Comparison of ENCODE assay signal across 24 cellular contexts in the genomic region with DNA sequence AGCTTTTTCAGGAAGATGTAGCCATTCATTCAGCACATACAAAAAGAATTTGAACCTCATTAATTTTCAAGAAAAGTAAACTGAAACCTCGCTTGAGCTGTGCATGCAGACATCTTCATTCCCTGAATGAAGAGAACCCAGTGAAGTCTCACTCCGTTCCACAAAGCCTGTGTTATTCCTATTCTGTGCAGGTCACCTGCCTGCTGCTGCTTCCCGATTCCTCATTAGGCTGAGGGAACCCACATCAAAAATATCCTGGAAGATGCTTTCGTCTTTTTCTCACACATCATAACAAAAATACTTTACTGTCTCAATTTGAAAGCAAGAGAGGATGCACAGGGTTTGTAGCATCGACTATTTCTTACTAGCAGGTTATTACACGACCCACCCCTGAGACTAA. TPM values are rescaled to one million over a fixed set of nuclear protein-coding genes. Genes with fewer than 3 reads are reported as not detected.
DNase-seq lines count a peak whose midpoint lies in the region; ATAC-seq and TF ChIP-seq lines count a peak whose summit lies in the region.
"Had no signal": no experiment of that assay in that cellular context is flagged by ENCODE, and none has a peak within 500 bp of the region (broad histone marks: within the 10 kb centered on the region; RNA-seq: fewer than 3 reads in every experiment).

No MANE protein-coding gene starts in this region.

- whole genome bisulfite sequencing in smooth muscle cell (ENCODE audit: low lambda C conversion rate): 75% methylated on average over 6 of the region's 6 CpGs

- H3K9me3 ChIP-seq in neural cell (ENCODE audit: low read length) (no peaks in the 10 kb centered on the region), smooth muscle cell (replicated peaks; ENCODE audit: low read depth) (no peaks in the 10 kb centered on the region), colonic mucosa (no peaks in the 10 kb centered on the region)
- H3K9me3 ChIP-seq: left lung, suprapubic skin, uterus had no signal

- no peak for TF ChIP-seq RAD21 in neural cell (conservative IDR thresholded peaks at IDR 0.05)

- peak overlapping the region; percentile 95 for H3K4me3 ChIP-seq in neural cell (ENCODE audit: low read length)
- no peak overlapping the region for H3K4me3 ChIP-seq in smooth muscle cell
- H3K4me3 ChIP-seq in colonic mucosa: no peak overlapping the region
- H3K4me3 ChIP-seq: left lung, suprapubic skin, uterus had no signal

- no peaks in the 10 kb centered on the region for H3K36me3 ChIP-seq in neural cell (ENCODE audit: insufficient read depth, low read length)
- H3K36me3 ChIP-seq in smooth muscle cell (ENCODE audit: low read depth): no peaks in the 10 kb centered on the region
- no peaks in the 10 kb centered on the region for H3K36me3 ChIP-seq in colonic mucosa
- H3K36me3 ChIP-seq: left lung, suprapubic skin, uterus had no signal

- H3K27ac ChIP-seq in neural cell (ENCODE audit: low read length): peak overlapping the region; percentile 93
- no peak overlapping the region for H3K27ac ChIP-seq in smooth muscle cell (ENCODE audit: low read depth)
- no peak overlapping the region for H3K27ac ChIP-seq in colonic mucosa
- H3K27ac ChIP-seq: left lung, suprapubic skin, uterus had no signal

- CTCF ChIA-PET in activated CD8-positive, alpha-beta T cell treated with anti-CD3 and anti-CD28 coated beads for 36 hours (lab: Charles Lee): no interaction called here

- TF ChIP-seq EP300 in neural cell (conservative IDR thresholded peaks at IDR 0.05; ENCODE audit: poor library complexity, severe bottlenecking): no peak

- H3F3A ChIP-seq in neural cell (ENCODE audit: insufficient read depth, low read length, poor library complexity, severe bottlenecking) (peaks cover 9% of the 10 kb centered on the region), smooth muscle cell (ENCODE audit: low read depth) (no peaks in the 10 kb centered on the region)

- H3K4me3 Mint-ChIP-seq in activated T-helper 17 cell treated with anti-CD3 and anti-CD28 coated beads, Interleukin-2, amount 50 U/mL, for 72 hours: peak overlapping the region; percentile 76
- H3K4me3 Mint-ChIP-seq in activated CD8-positive, alpha-beta T cell treated with anti-CD3 and anti-CD28 coated beads for 36 hours: no peak overlapping the region

- H3K4me1 Mint-ChIP-seq in activated T-helper 17 cell treated with anti-CD3 and anti-CD28 coated beads, Interleukin-2, amount 50 U/mL, for 72 hours: no peaks in the 10 kb centered on the region
- peaks cover 10% of the 10 kb centered on the region for H3K4me1 Mint-ChIP-seq in activated CD8-positive, alpha-beta T cell treated with anti-CD3 and anti-CD28 coated beads for 36 hours (ENCODE audit: low read depth)

- peak overlapping the region; percentile 10 for H3K4me2 ChIP-seq in neural cell (ENCODE audit: low read length)
- no peak overlapping the region for H3K4me2 ChIP-seq in smooth muscle cell

- H3K9me3 Mint-ChIP-seq in activated T-helper 17 cell treated with anti-CD3 and anti-CD28 coated beads, Interleukin-2, amount 50 U/mL, for 72 hours: no peaks in the 10 kb centered on the region
- H3K9me3 Mint-ChIP-seq in activated CD8-positive, alpha-beta T cell treated with anti-CD3 and anti-CD28 coated beads for 36 hours: no peaks in the 10 kb centered on the region
- H3K9me3 Mint-ChIP-seq: activated naive CD4-positive, alpha-beta T cell treated with anti-CD3 and anti-CD28 coated beads, Interleukin-2, amount 10 ng/mL, durations not matched to agents 7 days and 5 days had no signal

- H3K9ac ChIP-seq in neural cell (ENCODE audit: low read length) (no peak overlapping the region), smooth muscle cell (ENCODE audit: low read depth) (no peak overlapping the region), colonic mucosa (ENCODE audit: low read depth in 2 of 2, low read length in 2 of 2) (no peak overlapping the region)

- no peak for ATAC-seq in activated T-helper 17 cell treated with anti-CD3 and anti-CD28 coated beads, Interleukin-2, amount 50 U/mL, for 72 hours (replicated peaks)
- no peak for ATAC-seq in activated CD8-positive, alpha-beta T cell treated with anti-CD3 and anti-CD28 coated beads for 36 hours

- H3K27ac Mint-ChIP-seq in activated T-helper 17 cell treated with anti-CD3 and anti-CD28 coated beads, Interleukin-2, amount 50 U/mL, for 72 hours: no peak overlapping the region
- H3K27ac Mint-ChIP-seq in activated CD8-positive, alpha-beta T cell treated with anti-CD3 and anti-CD28 coated beads for 36 hours: no peak overlapping the region
- H3K27ac Mint-ChIP-seq: activated naive CD4-positive, alpha-beta T cell treated with anti-CD3 and anti-CD28 coated beads, Interleukin-2, amount 10 ng/mL, durations not matched to agents 7 days and 5 days; CD14-positive monocyte; immature natural killer cell had no signal

- TF ChIP-seq CTCF in neural cell (IDR thresholded peaks at IDR 0.05; ENCODE audit: poor library complexity, severe bottlenecking) (no peak), smooth muscle cell (IDR thresholded peaks at IDR 0.05; ENCODE audit: borderline replicate concordance, insufficient read depth, poor library complexity, severe bottlenecking) (no peak), colonic mucosa (IDR thresholded peaks at IDR 0.05) (no peak)
- no peak for TF ChIP-seq CTCF in activated CD8-positive, alpha-beta T cell treated with anti-CD3 and anti-CD28 coated beads for 36 hours (IDR thresholded peaks at IDR 0.05)

- no peaks in the 10 kb centered on the region for H3K27me3 ChIP-seq in neural cell (ENCODE audit: insufficient read depth, low read depth, low read length)
- peaks cover 27% of the 10 kb centered on the region for H3K27me3 ChIP-seq in smooth muscle cell (ENCODE audit: low read depth)
- H3K27me3 ChIP-seq in colonic mucosa: peaks cover 15% of the 10 kb centered on the region
- H3K27me3 ChIP-seq: uterus had no signal

- H2AFZ ChIP-seq in neural cell (ENCODE audit: low read depth, low read length): peak overlapping the region; percentile 96
- H2AFZ ChIP-seq in smooth muscle cell (ENCODE audit: low read depth): no peak overlapping the region

- POLR2A ChIA-PET in activated CD8-positive, alpha-beta T cell treated with anti-CD3 and anti-CD28 coated beads for 36 hours (lab: Charles Lee): no interaction called here

- H3K9me2 ChIP-seq in neural cell (ENCODE audit: insufficient read depth, low read length): no peaks in the 10 kb centered on the region

- intact Hi-C loops in activated CD8-positive, alpha-beta T cell treated with anti-CD3 and anti-CD28 coated beads for 36 hours (cut with micrococcal nuclease): no loop called here
- intact Hi-C loops in colonic mucosa (cut with DNase I): no loop called here

- peaks cover 55% of the 10 kb centered on the region for H3K27me3 Mint-ChIP-seq in activated T-helper 17 cell treated with anti-CD3 and anti-CD28 coated beads, Interleukin-2, amount 50 U/mL, for 72 hours
- peaks cover 46% of the 10 kb centered on the region for H3K27me3 Mint-ChIP-seq in activated CD8-positive, alpha-beta T cell treated with anti-CD3 and anti-CD28 coated beads for 36 hours

- DNase-seq in NCI-H2227 (lab: John Stamatoyannopoulos, UW; ENCODE audit: unreplicated experiment) (peak; percentile 40), NCI-H2227 treated with DMSO at 0.1 percent for 48 hours (lab: John Stamatoyannopoulos, UW) (no peak), NCI-H1930 (lab: John Stamatoyannopoulos, UW) (peak; percentile 41 to 58), smooth muscle cell (lab: John Stamatoyannopoulos, UW; ENCODE audit: unreplicated experiment) (no peak), colonic mucosa (no peak)
- DNase-seq in activated CD8-positive, alpha-beta T cell treated with anti-CD3 and anti-CD28 coated beads for 36 hours: no peak
- DNase-seq: activated CD4-positive, CD25-positive, alpha-beta regulatory T cell; activated naive CD4-positive, alpha-beta T cell treated with anti-CD3 and anti-CD28 coated beads, Interleukin-2, amount 10 ng/mL, durations not matched to agents 7 days and 5 days; activated T-cell treated with anti-CD3 and anti-CD28 coated beads, Interleukin-2, amount 50 U/mL, for 48 hours; aorta; central memory CD4-positive, alpha-beta T cell; erythroblast; foreskin melanocyte; GDM1; immature natural killer cell; left lung; NCI-H446 treated with DMSO at 0.1 percent for 48 hours; T1000; uterus had no signal

- H4K20me1 ChIP-seq in neural cell (ENCODE audit: insufficient read depth): no peaks in the 10 kb centered on the region
- no peaks in the 10 kb centered on the region for H4K20me1 ChIP-seq in smooth muscle cell (ENCODE audit: low read depth)

- H3K4me1 ChIP-seq in smooth muscle cell (ENCODE audit: low read depth) (no peaks in the 10 kb centered on the region), colonic mucosa (no peaks in the 10 kb centered on the region)
- H3K4me1 ChIP-seq: uterus had no signal

- no peaks in the 10 kb centered on the region for H3K36me3 Mint-ChIP-seq in activated T-helper 17 cell treated with anti-CD3 and anti-CD28 coated beads, Interleukin-2, amount 50 U/mL, for 72 hours (ENCODE audit: low read depth)
- H3K36me3 Mint-ChIP-seq in activated CD8-positive, alpha-beta T cell treated with anti-CD3 and anti-CD28 coated beads for 36 hours (ENCODE audit: low read depth): no peaks in the 10 kb centered on the region
- H3K36me3 Mint-ChIP-seq: activated naive CD4-positive, alpha-beta T cell treated with anti-CD3 and anti-CD28 coated beads, Interleukin-2, amount 10 ng/mL, durations not matched to agents 7 days and 5 days; CD14-positive monocyte; immature natural killer cell had no signal

- H3K79me2 ChIP-seq in neural cell (replicated peaks; ENCODE audit: insufficient read depth, low read length) (peaks cover 6% of the 10 kb centered on the region), smooth muscle cell (ENCODE audit: low read depth) (no peaks in the 10 kb centered on the region)

RNA-seq across cellular contexts. Expression of gene CHGB, which starts 1.1 kb away (rescaled TPM):
- under 1 TPM; 0.32 to 0.52 TPM for total RNA-seq in activated T-helper 17 cell treated with anti-CD3 and anti-CD28 coated beads, Interleukin-2, amount 50 U/mL, for 72 hours
- polyA plus RNA-seq in neural cell (55.2 and 56.7 TPM in 2 replicates), smooth muscle cell (0.18 and 0.64 TPM in 2 replicates)
- 58.2 and 61.0 TPM in 2 replicates for polyA minus RNA-seq in neural cell
- total RNA-seq in activated CD8-positive, alpha-beta T cell treated with anti-CD3 and anti-CD28 coated beads for 36 hours: not detected
- total RNA-seq in smooth muscle cell (0.18 TPM in 1 of 2 replicates, not detected in the other), colonic mucosa (1 to 10 TPM; 4.9 to 6.2 TPM)
- total RNA-seq: aorta, left lung, pulmonary artery endothelial cell, suprapubic skin had no signal
- polyA plus RNA-seq: CD14-positive monocyte, immature natural killer cell had no signal

RNA-seq across cellular contexts. Expression of gene TRMT6, which starts 40.1 kb away (rescaled TPM):
- total RNA-seq in activated T-helper 17 cell treated with anti-CD3 and anti-CD28 coated beads, Interleukin-2, amount 50 U/mL, for 72 hours: 10 to 100 TPM; 19.8 to 43.2 TPM
- polyA plus RNA-seq in neural cell: 18.4 and 19.1 TPM in 2 replicates
- 10.5 and 13.4 TPM in 2 replicates for polyA minus RNA-seq in neural cell
- total RNA-seq in activated CD8-positive, alpha-beta T cell treated with anti-CD3 and anti-CD28 coated beads for 36 hours: 10 to 100 TPM; 15.9 to 16.7 TPM
- total RNA-seq in smooth muscle cell: 6.3 and 9.2 TPM in 2 replicates
- 6.0 and 9.5 TPM in 2 replicates for polyA plus RNA-seq in smooth muscle cell
- 10 to 100 TPM in 1 of 2 donors, 1 to 10 TPM in 1; 7.5 to 10.9 TPM for total RNA-seq in colonic mucosa

RNA-seq across cellular contexts. Expression of gene MCM8, which starts 40.3 kb away (rescaled TPM):
- total RNA-seq in activated T-helper 17 cell treated with anti-CD3 and anti-CD28 coated beads, Interleukin-2, amount 50 U/mL, for 72 hours: 10 to 100 TPM; 35.3 to 41.6 TPM
- 4.6 and 5.1 TPM in 2 replicates for polyA plus RNA-seq in neural cell
- polyA minus RNA-seq in neural cell: 5.6 and 8.8 TPM in 2 replicates
- 10 to 100 TPM; 46.6 to 47.8 TPM for total RNA-seq in activated CD8-positive, alpha-beta T cell treated with anti-CD3 and anti-CD28 coated beads for 36 hours
- total RNA-seq in smooth muscle cell: 5.5 and 7.8 TPM in 2 replicates
- polyA plus RNA-seq in smooth muscle cell: 2.8 and 3.7 TPM in 2 replicates
- total RNA-seq in colonic mucosa: 10 to 100 TPM in 1 of 2 donors, 1 to 10 TPM in 1; 5.7 to 18.2 TPM

Comparison
In these comparisons a context has a peak if more than half of its experiments do, and no peak if none do; other contexts are left out.
1. DNase-seq: peak in NCI-H2227 (single experiment) and NCI-H1930 (2 of 2); none in NCI-H2227 treated with DMSO at 0.1 percent for 48 hours (single experiment), activated CD8-positive, alpha-beta T cell treated with anti-CD3 and anti-CD28 coated beads for 36 hours (single experiment), smooth muscle cell (single experiment) and colonic mucosa (single experiment).